10 cellular contexts compared by ENCODE assay signal in genomic region chr4:3304831-3305609, GRCh38. TPM values are rescaled to one million over a fixed set of nuclear protein-coding genes. Genes with fewer than 3 reads are reported as not detected.
DNase-seq lines count a peak whose midpoint lies in the region; ATAC-seq, FAIRE-seq and TF ChIP-seq lines count a peak whose summit lies in the region.
"Had no signal": no experiment of that assay in that cellular context is flagged by ENCODE, and none has a peak within 500 bp of the region (broad histone marks: within the 10 kb centered on the region; RNA-seq: fewer than 3 reads in every experiment).

No MANE protein-coding gene starts in this region.

- ATAC-seq in mucosa of descending colon, result no peak
- ATAC-seq: activated naive CD4-positive, alpha-beta T cell treated with anti-CD3 and anti-CD28 coated beads, Interleukin-2, amount 50 U/mL, for 72 hours had no signal

- TF ChIP-seq POLR2A in spleen (IDR thresholded peaks at IDR 0.05), result no peak

- DNase-seq in NCI-H1417 (lab: John Stamatoyannopoulos, UW) (peak in 2 of 3 experiments; percentile 29 to 72), NCI-H1417 treated with DMSO at 0.1 percent for 48 hours (lab: John Stamatoyannopoulos, UW) (no peak), astrocyte (ENCODE audit: low read depth) (peak; percentile 49), spleen (peak; percentile 59), GM20000 (ENCODE audit: low spot score) (no peak), mucosa of descending colon (no peak), RKO (ENCODE audit: low spot score) (no peak)

- H3K27ac ChIP-seq in astrocyte (ENCODE audit: low read depth, low read length) (no peak overlapping the region), spleen (peak overlapping the region in 4 of 8 donors; percentile 28 to 62 (median 56))

- no peaks in the 10 kb centered on the region for H3K9me3 ChIP-seq in astrocyte (ENCODE audit: insufficient read depth, low read depth, low read length)
- no peaks in the 10 kb centered on the region for H3K9me3 ChIP-seq in iPS-15b (ENCODE audit: control insufficient read depth, insufficient read depth, low read length)
- no peaks in the 10 kb centered on the region for H3K9me3 ChIP-seq in spleen
- H3K9me3 ChIP-seq in mucosa of descending colon, result no peaks in the 10 kb centered on the region
- H3K9me3 ChIP-seq: A549 had no signal

- peaks cover 76% of the 10 kb centered on the region for H3K79me2 ChIP-seq in astrocyte (ENCODE audit: insufficient read depth, low read length)

- intact Hi-C loops in spleen (cut with DNase I; ENCODE audit: low total_unique reads) (no loop called here), mucosa of descending colon (cut with DNase I, micrococcal nuclease) (no loop called here)

- no peak for FAIRE-seq in astrocyte (lab: Jason Lieb, UNC)
- FAIRE-seq: A549 had no signal

- H3K36me3 ChIP-seq in astrocyte (ENCODE audit: insufficient read depth, low read length) (no peaks in the 10 kb centered on the region), iPS-15b (ENCODE audit: control insufficient read depth, insufficient read depth, low read length) (no peaks in the 10 kb centered on the region), spleen (no peaks in the 10 kb centered on the region), mucosa of descending colon (ENCODE audit: low read depth) (no peaks in the 10 kb centered on the region)

- TF ChIP-seq CTCF in astrocyte (IDR thresholded peaks at IDR 0.05; ENCODE audit: insufficient read depth, low read depth, low read length) (no peak), spleen (IDR thresholded peaks at IDR 0.05 in 8 of 11, conservative IDR thresholded peaks at IDR 0.05 in 3 of 11) (no peak), GM20000 (IDR thresholded peaks at IDR 0.05; ENCODE audit: extremely low read depth, missing control alignments) (no peak), mucosa of descending colon (IDR thresholded peaks at IDR 0.05) (no peak)

- peaks cover 14% of the 10 kb centered on the region for H3K27me3 Mint-ChIP-seq in astrocyte (ENCODE audit: low read depth, unreplicated experiment)

- H3K9me3 Mint-ChIP-seq in astrocyte (ENCODE audit: unreplicated experiment), result no peaks in the 10 kb centered on the region
- H3K9me3 Mint-ChIP-seq: activated naive CD4-positive, alpha-beta T cell treated with anti-CD3 and anti-CD28 coated beads, Interleukin-2, amount 50 U/mL, for 72 hours had no signal

- WGBS in spleen, 5 donors, result 70 to 88% (median 71%) methylated on average over 18 to 25 of the region's 25 CpGs

- peak overlapping the region; percentile 65 for H3K4me2 ChIP-seq in astrocyte (ENCODE audit: low read length)
- H3K4me2 ChIP-seq: A549 had no signal

- H2AFZ ChIP-seq in astrocyte (ENCODE audit: low read depth, low read length), result peak overlapping the region; percentile 4

- H3K4me3 Mint-ChIP-seq in astrocyte (ENCODE audit: unreplicated experiment), result peak overlapping the region; percentile 40

- H3K27me3 ChIP-seq in astrocyte (ENCODE audit: insufficient read depth, low read length) (no peaks in the 10 kb centered on the region), iPS-15b (ENCODE audit: control insufficient read depth, insufficient read depth, low read length) (no peaks in the 10 kb centered on the region), spleen (replicated peaks in 1 of 7) (no peaks in the 10 kb centered on the region)

- H3K9ac ChIP-seq in astrocyte (ENCODE audit: low read length), result no peak overlapping the region
- H3K9ac ChIP-seq in iPS-15b (ENCODE audit: low read depth, low read length), result peak overlapping the region; percentile 12

- H3K4me1 ChIP-seq in astrocyte (ENCODE audit: insufficient read depth, low read length) (peaks cover 15% of the 10 kb centered on the region), iPS-15b (ENCODE audit: control insufficient read depth, insufficient read depth, low read length) (no peaks in the 10 kb centered on the region), spleen (peaks cover 12 to 80% (median 62%) of the 10 kb centered on the region in 6 donors), mucosa of descending colon (ENCODE audit: low read depth) (no peaks in the 10 kb centered on the region)

- H3K4me3 ChIP-seq in astrocyte (ENCODE audit: insufficient read depth, low read depth, low read length) (no peak overlapping the region), iPS-15b (ENCODE audit: low read depth, low read length) (no peak overlapping the region), spleen (no peak overlapping the region), mucosa of descending colon (no peak overlapping the region)
- H3K4me3 ChIP-seq: A549 had no signal

- peaks cover 94% of the 10 kb centered on the region for H4K20me1 ChIP-seq in astrocyte (ENCODE audit: insufficient read depth, low read length)

- no peaks in the 10 kb centered on the region for H3K36me3 Mint-ChIP-seq in astrocyte (ENCODE audit: low read depth, unreplicated experiment)
- H3K36me3 Mint-ChIP-seq: activated naive CD4-positive, alpha-beta T cell treated with anti-CD3 and anti-CD28 coated beads, Interleukin-2, amount 50 U/mL, for 72 hours had no signal

- H3K4me1 Mint-ChIP-seq in astrocyte (ENCODE audit: low read depth, unreplicated experiment), result peaks cover 23% of the 10 kb centered on the region

- peak overlapping the region; percentile 12 for H3K27ac Mint-ChIP-seq in astrocyte (ENCODE audit: unreplicated experiment)

RNA-seq across cellular contexts. Expression of gene RGS12, which starts 12.2 kb away (rescaled TPM):
- total RNA-seq in astrocyte (18.0 and 21.9 TPM in 2 replicates), spleen (10 to 100 TPM; 12.0 to 36.2 (median 18.8) TPM), mucosa of descending colon (10 to 100 TPM; 16.4 to 28.9 (median 16.8) TPM)
- 10 to 100 TPM in 2 of 3 donors, 1 to 10 TPM in 1; 7.5 to 26.5 (median 23.1) TPM for polyA plus RNA-seq in spleen

RNA-seq across cellular contexts. Expression of gene MSANTD1, which starts 56.1 kb away (rescaled TPM):
- total RNA-seq in astrocyte, result 1.4 and 1.6 TPM in 2 replicates
- 1 to 10 TPM; 1.4 to 2.8 (median 2.2) TPM for total RNA-seq in spleen
- 1 to 10 TPM in 1 of 3 donors, under 1 TPM in 2; 0.41 to 1.0 (median 0.90) TPM for polyA plus RNA-seq in spleen
- total RNA-seq in mucosa of descending colon, result 1 to 10 TPM in 1 of 3 donors, under 1 TPM in 2; 0.58 to 1.3 (median 0.69) TPM

Comparison
In these comparisons a context has a peak if more than half of its experiments do, and no peak if none do; other contexts are left out.
1. DNase-seq: peak in NCI-H1417 (2 of 3), astrocyte (single experiment) and spleen (single experiment); none in NCI-H1417 treated with DMSO at 0.1 percent for 48 hours (single experiment), GM20000 (single experiment), mucosa of descending colon (0 of 3) and RKO (single experiment).